Comparison of ENCODE assay signal across 27 cellular contexts in the genomic region with DNA sequence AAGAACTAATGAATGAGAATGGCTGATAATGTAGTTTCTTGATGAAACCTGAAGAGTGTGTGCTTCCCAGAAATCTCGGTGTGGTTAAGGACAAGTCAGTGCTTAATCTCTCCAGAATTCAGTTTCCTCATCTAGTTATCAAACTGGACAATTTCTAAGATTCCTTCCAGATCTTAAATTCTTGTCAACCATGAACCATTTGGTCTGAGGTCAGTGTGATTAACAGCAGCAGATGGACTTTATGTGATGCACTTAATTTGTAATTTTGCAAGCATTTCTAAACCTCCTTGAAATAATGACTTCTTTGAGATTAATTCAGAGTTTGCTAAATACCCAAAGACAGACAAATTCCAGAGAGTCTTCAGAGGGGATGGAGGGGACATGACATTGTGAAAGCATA.
"Had no signal": no experiment of that assay in that cellular context is flagged by ENCODE, and none has a peak within 500 bp of the region (broad histone marks: within the 10 kb centered on the region; RNA-seq: fewer than 3 reads in every experiment).

No MANE protein-coding gene starts in this region.

- H3K27ac ChIP-seq: brain microvascular endothelial cell, coronary artery, dorsolateral prefrontal cortex, gastroesophageal sphincter had no signal

- H3K4me3 ChIP-seq: coronary artery, dorsolateral prefrontal cortex, gastroesophageal sphincter had no signal

- DNase-seq: activated CD4-positive, alpha-beta memory T cell treated with anti-CD3 and anti-CD28 coated beads for 36 hours; activated CD4-positive, alpha-beta T cell treated with anti-CD3 and anti-CD28 coated beads for 36 hours; activated CD4-positive, alpha-beta T cell treated with anti-CD3 and anti-CD28 coated beads, Interleukin-2, amount 10 ng/mL, durations not matched to agents 24 days and 14 days; activated CD4-positive, CD25-positive, alpha-beta regulatory T cell; activated CD4-positive, CD25-positive, alpha-beta regulatory T cell treated with anti-CD3 and anti-CD28 coated beads, Interleukin-2, amount 50 U/mL, for 72 hours; activated CD8-positive, alpha-beta memory T cell treated with anti-CD3 and anti-CD28 coated beads, Interleukin-2, amount 50 U/mL, for 48 hours; activated gamma-delta T cell; activated naive CD4-positive, alpha-beta T cell; activated naive CD4-positive, alpha-beta T cell treated with anti-CD3 and anti-CD28 coated beads, Interleukin-2, amount 10 ng/mL, durations not matched to agents 7 days and 5 days; activated naive CD8-positive, alpha-beta T cell treated with anti-CD3 and anti-CD28 coated beads, Interleukin-2, amount 10 ng/mL, durations not matched to agents 7 days and 5 days; activated T-cell treated with anti-CD3 and anti-CD28 coated beads for 4 hours; activated T-cell treated with anti-CD3 and anti-CD28 coated beads, Interleukin-2, amount 50 U/mL, for 24 hours; activated T-cell treated with anti-CD3 and anti-CD28 coated beads, Interleukin-2, amount 50 U/mL, for 72 hours; amniotic stem cell; anterior cingulate cortex; brain microvascular endothelial cell; dorsolateral prefrontal cortex; effector memory CD4-positive, alpha-beta T cell; endodermal cell; foreskin melanocyte; head of caudate nucleus; T-helper 1 cell; T-helper 2 cell had no signal

- H3K36me3 ChIP-seq: brain microvascular endothelial cell had no signal

- ATAC-seq: activated CD4-positive, alpha-beta T cell treated with anti-CD3 and anti-CD28 coated beads for 36 hours; activated naive CD4-positive, alpha-beta T cell treated with anti-CD3 and anti-CD28 coated beads, Interleukin-2, amount 50 U/mL, for 72 hours; activated T-cell treated with anti-CD3 and anti-CD28 coated beads, Interleukin-2, amount 50 U/mL, for 72 hours; esophagus mucosa; gastroesophageal sphincter had no signal

- H3K4me1 ChIP-seq: gastroesophageal sphincter had no signal

- H3K27me3 ChIP-seq: brain microvascular endothelial cell, dorsolateral prefrontal cortex, gastroesophageal sphincter had no signal
